2 cellular contexts compared by ENCODE assay signal in genomic region chr12:91989143-91989542, GRCh38.
TF ChIP-seq lines count a peak whose summit lies in the region.

No MANE protein-coding gene starts in this region.

TF ChIP-seq in IMR-90, 13 proteins besides CTCF, POLR2A, EP300 and RAD21:
- no peak for TF ChIP-seq MXI1 (IDR thresholded peaks at IDR 0.05; ENCODE audit: borderline replicate concordance, low read depth, low read length)
- TF ChIP-seq MAZ (IDR thresholded peaks at IDR 0.05; ENCODE audit: borderline replicate concordance, low read depth, low read length), result no peak
- no peak for TF ChIP-seq FOS (IDR thresholded peaks at IDR 0.05; ENCODE audit: low read depth, low read length)
- TF ChIP-seq BHLHE40 (IDR thresholded peaks at IDR 0.05; ENCODE audit: low read depth, low read length), result no peak
- TF ChIP-seq CHD1 (IDR thresholded peaks at IDR 0.05; ENCODE audit: low read depth, low read length), result no peak

TF ChIP-seq in K562, 482 proteins besides CTCF, POLR2A, EP300 and RAD21:
- TF ChIP-seq SRF (CRISPR knock-in tag; IDR thresholded peaks at IDR 0.05) (no peak), SRSF7 (optimal IDR thresholded peaks at IDR 0.05; ENCODE audit: low read depth, low read length) (no peak), ZBTB40 (IDR thresholded peaks at IDR 0.05) (peak; percentile 83), ZBTB40 (CRISPR knock-in tag; IDR thresholded peaks at IDR 0.05) (peak; percentile 32; the same call in 1 of the 2 replicates)
